1 cellular context compared by ENCODE assay signal in the genomic region with DNA sequence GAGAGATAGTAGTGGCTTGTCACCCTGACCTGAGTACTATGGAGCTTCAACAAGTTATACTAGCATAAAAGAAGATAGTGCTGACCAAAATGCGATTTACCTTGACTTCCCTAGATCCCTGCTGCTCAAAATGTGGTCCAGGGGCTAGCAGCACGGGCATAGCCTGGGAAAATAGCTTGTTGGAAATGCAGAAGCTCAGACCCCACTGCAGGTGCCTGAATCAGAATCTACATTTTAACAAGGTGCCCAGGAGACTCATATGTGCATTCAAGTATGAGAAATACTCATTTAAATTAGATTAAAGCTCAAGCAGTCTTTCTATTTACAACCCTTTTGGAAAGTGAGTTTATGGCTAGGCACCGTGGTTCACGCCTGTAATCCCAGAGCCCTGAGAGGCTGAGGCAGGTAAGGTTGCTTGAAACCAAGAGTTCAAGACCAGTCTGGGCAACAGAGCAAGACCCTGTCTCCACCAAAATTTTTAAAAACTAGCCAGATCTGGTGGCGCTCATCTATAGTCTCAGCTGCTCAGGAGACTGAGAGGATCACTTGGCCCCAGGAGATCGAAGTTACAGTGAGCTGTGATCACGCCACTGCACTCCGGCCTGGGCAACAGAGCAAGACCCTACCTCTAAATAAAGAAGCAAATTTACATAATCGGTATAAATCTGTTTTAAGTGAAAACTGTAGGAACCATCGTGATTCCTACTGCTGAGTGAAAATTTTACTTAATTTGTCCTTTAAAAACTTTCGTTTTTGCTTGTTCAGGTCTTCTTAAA.
TF ChIP-seq lines count a peak whose summit lies in the region.

No MANE protein-coding gene starts in this region.

TF ChIP-seq in HepG2, 621 proteins besides CTCF, POLR2A, EP300 and RAD21 (continued from another document):
- TF ChIP-seq, protein P1, sequence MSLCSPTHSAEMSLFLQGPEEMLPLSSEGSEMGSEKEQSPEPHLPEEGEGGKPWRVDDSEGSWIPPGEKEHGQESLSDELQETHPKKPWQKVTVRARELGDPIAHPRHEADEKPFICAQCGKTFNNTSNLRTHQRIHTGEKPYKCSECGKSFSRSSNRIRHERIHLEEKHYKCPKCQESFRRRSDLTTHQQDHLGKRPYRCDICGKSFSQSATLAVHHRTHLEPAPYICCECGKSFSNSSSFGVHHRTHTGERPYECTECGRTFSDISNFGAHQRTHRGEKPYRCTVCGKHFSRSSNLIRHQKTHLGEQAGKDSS (CRISPR knock-in tag; IDR thresholded peaks at IDR 0.05; ENCODE audit: borderline replicate concordance, low read depth), result no peak
- no peak for TF ChIP-seq ZFP91 (CRISPR knock-in tag; IDR thresholded peaks at IDR 0.05; ENCODE audit: borderline replicate concordance)
- no peak for TF ChIP-seq ZNF205 (CRISPR knock-in tag; IDR thresholded peaks at IDR 0.05)
- no peak for TF ChIP-seq ZNF256 (CRISPR knock-in tag; conservative IDR thresholded peaks at IDR 0.05)
- no peak for TF ChIP-seq TAF1 (CRISPR knock-in tag; IDR thresholded peaks at IDR 0.05)
